Comparison of ENCODE assay signal across 1 cellular context in genomic region chr10:29301359-29301910, GRCh38.
TF ChIP-seq lines count a peak whose summit lies in the region.

No MANE protein-coding gene starts in this region.

TF ChIP-seq in HEK293, 187 proteins besides CTCF, POLR2A, EP300 and RAD21:
- TF ChIP-seq, protein P1, sequence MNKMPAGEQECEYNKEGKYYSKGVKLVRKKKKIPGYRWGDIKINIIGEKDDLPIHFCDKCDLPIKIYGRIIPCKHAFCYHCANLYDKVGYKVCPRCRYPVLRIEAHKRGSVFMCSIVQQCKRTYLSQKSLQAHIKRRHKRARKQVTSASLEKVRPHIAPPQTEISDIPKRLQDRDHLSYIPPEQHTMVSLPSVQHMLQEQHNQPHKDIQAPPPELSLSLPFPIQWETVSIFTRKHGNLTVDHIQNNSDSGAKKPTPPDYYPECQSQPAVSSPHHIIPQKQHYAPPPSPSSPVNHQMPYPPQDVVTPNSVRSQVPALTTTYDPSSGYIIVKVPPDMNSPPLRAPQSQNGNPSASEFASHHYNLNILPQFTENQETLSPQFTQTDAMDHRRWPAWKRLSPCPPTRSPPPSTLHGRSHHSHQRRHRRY (tag by site-specific recombination; IDR thresholded peaks at IDR 0.05), result no peak
- TF ChIP-seq ZNF501 (tag by site-specific recombination; IDR thresholded peaks at IDR 0.05) (no peak), ZNF585B (tag by site-specific recombination; IDR thresholded peaks at IDR 0.05) (peak; percentile 55), SETDB1 (IDR thresholded peaks at IDR 0.05; ENCODE audit: insufficient read length, low read length) (peak; percentile 95), TRIM28 (IDR thresholded peaks at IDR 0.05; ENCODE audit: borderline replicate concordance, low read length) (peak; percentile 95), ZNF791 (tag by site-specific recombination; IDR thresholded peaks at IDR 0.05) (peak; percentile 99)
